10 cellular contexts compared by ENCODE assay signal in genomic region chr2:118492335-118492734, GRCh38.
A peak's percentile ranks its signal among the peaks of the same experiment; 100 is the strongest.
DNase-seq lines count a peak whose midpoint lies in the region; ATAC-seq and TF ChIP-seq lines count a peak whose summit lies in the region.
"Had no signal": no experiment of that assay in that cellular context is flagged by ENCODE, and none has a peak within 500 bp of the region (broad histone marks: within the 10 kb centered on the region; RNA-seq: fewer than 3 reads in every experiment).

No MANE protein-coding gene starts in this region.

- peaks cover 4% of the 10 kb centered on the region for H3K27me3 Mint-ChIP-seq in activated CD8-positive, alpha-beta T cell treated with anti-CD3 and anti-CD28 coated beads for 36 hours
- no peaks in the 10 kb centered on the region for H3K27me3 Mint-ChIP-seq in activated CD8-positive, alpha-beta T cell treated with anti-CD3 and anti-CD28 coated beads, Interleukin-2, amount 10 ng/mL, durations not matched to agents 7 days and 5 days (ENCODE audit: low read depth)
- H3K27me3 Mint-ChIP-seq in T-cell: peaks cover 2 to 8% of the 10 kb centered on the region in 2 donors
- H3K27me3 Mint-ChIP-seq: activated CD8-positive, alpha-beta memory T cell treated with anti-CD3 and anti-CD28 coated beads, Interleukin-2, amount 10 ng/mL, durations not matched to agents 7 days and 5 days had no signal

- H3K36me3 Mint-ChIP-seq in activated CD8-positive, alpha-beta T cell treated with anti-CD3 and anti-CD28 coated beads for 36 hours (ENCODE audit: low read depth): no peaks in the 10 kb centered on the region
- no peaks in the 10 kb centered on the region for H3K36me3 Mint-ChIP-seq in activated CD8-positive, alpha-beta T cell treated with anti-CD3 and anti-CD28 coated beads, Interleukin-2, amount 10 ng/mL, durations not matched to agents 7 days and 5 days (ENCODE audit: low read depth)
- no peaks in the 10 kb centered on the region for H3K36me3 Mint-ChIP-seq in T-cell
- H3K36me3 Mint-ChIP-seq: activated CD8-positive, alpha-beta memory T cell treated with anti-CD3 and anti-CD28 coated beads, Interleukin-2, amount 10 ng/mL, durations not matched to agents 7 days and 5 days had no signal

- H3K4me3 ChIP-seq in fibroblast of pulmonary artery (replicated peaks; ENCODE audit: low read depth, low read length) (no peak overlapping the region), upper lobe of right lung (no peak overlapping the region)

- no peak overlapping the region for H3K27ac ChIP-seq in upper lobe of right lung

- H3K27me3 ChIP-seq in upper lobe of right lung: no peaks in the 10 kb centered on the region

- DNase-seq in activated CD8-positive, alpha-beta T cell treated with anti-CD3 and anti-CD28 coated beads for 36 hours: no peak
- no peak for DNase-seq in activated CD8-positive, alpha-beta T cell treated with anti-CD3 and anti-CD28 coated beads, Interleukin-2, amount 10 ng/mL, durations not matched to agents 7 days and 5 days
- DNase-seq in RKO (ENCODE audit: low spot score) (peak; percentile 6), fibroblast of pulmonary artery (ENCODE audit: low read depth) (peak; percentile 61), upper lobe of right lung (no peak), hippocampal formation (lab: John Stamatoyannopoulos, UW) (no peak), T-cell (no peak), A172 (ENCODE audit: low spot score) (no peak)
- DNase-seq: activated CD8-positive, alpha-beta memory T cell treated with anti-CD3 and anti-CD28 coated beads, Interleukin-2, amount 10 ng/mL, durations not matched to agents 7 days and 5 days; cerebellar nuclear complex had no signal

- TF ChIP-seq CTCF in activated CD8-positive, alpha-beta T cell treated with anti-CD3 and anti-CD28 coated beads for 36 hours (IDR thresholded peaks at IDR 0.05): peak; percentile 33
- TF ChIP-seq CTCF in fibroblast of pulmonary artery (IDR thresholded peaks at IDR 0.05; ENCODE audit: low read length, missing control alignments): peak; percentile 53
- TF ChIP-seq CTCF in upper lobe of right lung (IDR thresholded peaks at IDR 0.05): peak; percentile 10

- POLR2A ChIA-PET in activated CD8-positive, alpha-beta T cell treated with anti-CD3 and anti-CD28 coated beads for 36 hours (lab: Charles Lee): no interaction called here
- POLR2A ChIA-PET in activated CD8-positive, alpha-beta T cell treated with anti-CD3 and anti-CD28 coated beads, Interleukin-2, amount 10 ng/mL, durations not matched to agents 7 days and 5 days (lab: Charles Lee): no interaction called here
- POLR2A ChIA-PET in T-cell (lab: Charles Lee): no interaction called here

- H3K4me1 ChIP-seq in upper lobe of right lung: no peaks in the 10 kb centered on the region

- no peak for ATAC-seq in activated CD8-positive, alpha-beta T cell treated with anti-CD3 and anti-CD28 coated beads for 36 hours
- ATAC-seq in activated CD8-positive, alpha-beta T cell treated with anti-CD3 and anti-CD28 coated beads, Interleukin-2, amount 10 ng/mL, durations not matched to agents 7 days and 5 days: no peak
- no peak for ATAC-seq in upper lobe of right lung
- no peak for ATAC-seq in T-cell (replicated peaks in 1 of 4)
- ATAC-seq: activated CD8-positive, alpha-beta memory T cell treated with anti-CD3 and anti-CD28 coated beads, Interleukin-2, amount 10 ng/mL, durations not matched to agents 7 days and 5 days had no signal

- intact Hi-C loops in activated CD8-positive, alpha-beta T cell treated with anti-CD3 and anti-CD28 coated beads for 36 hours (cut with micrococcal nuclease): no loop called here
- intact Hi-C loops in upper lobe of right lung (cut with DNase I): no loop called here

- no peaks in the 10 kb centered on the region for H3K4me1 Mint-ChIP-seq in activated CD8-positive, alpha-beta T cell treated with anti-CD3 and anti-CD28 coated beads for 36 hours (ENCODE audit: low read depth)
- no peaks in the 10 kb centered on the region for H3K4me1 Mint-ChIP-seq in activated CD8-positive, alpha-beta T cell treated with anti-CD3 and anti-CD28 coated beads, Interleukin-2, amount 10 ng/mL, durations not matched to agents 7 days and 5 days (ENCODE audit: low read depth)
- H3K4me1 Mint-ChIP-seq in T-cell: no peaks in the 10 kb centered on the region
- H3K4me1 Mint-ChIP-seq: activated CD8-positive, alpha-beta memory T cell treated with anti-CD3 and anti-CD28 coated beads, Interleukin-2, amount 10 ng/mL, durations not matched to agents 7 days and 5 days had no signal

- peaks cover 5% of the 10 kb centered on the region for H3K9me3 Mint-ChIP-seq in activated CD8-positive, alpha-beta T cell treated with anti-CD3 and anti-CD28 coated beads for 36 hours
- peaks cover 5% of the 10 kb centered on the region for H3K9me3 Mint-ChIP-seq in activated CD8-positive, alpha-beta T cell treated with anti-CD3 and anti-CD28 coated beads, Interleukin-2, amount 10 ng/mL, durations not matched to agents 7 days and 5 days (ENCODE audit: insufficient read depth)
- H3K9me3 Mint-ChIP-seq in T-cell: peaks cover 5 to 6% (median 5%) of the 10 kb centered on the region in 3 donors

- H3K4me3 Mint-ChIP-seq in activated CD8-positive, alpha-beta T cell treated with anti-CD3 and anti-CD28 coated beads for 36 hours: no peak overlapping the region
- no peak overlapping the region for H3K4me3 Mint-ChIP-seq in activated CD8-positive, alpha-beta T cell treated with anti-CD3 and anti-CD28 coated beads, Interleukin-2, amount 10 ng/mL, durations not matched to agents 7 days and 5 days
- no peak overlapping the region for H3K4me3 Mint-ChIP-seq in T-cell
- H3K4me3 Mint-ChIP-seq: activated CD8-positive, alpha-beta memory T cell treated with anti-CD3 and anti-CD28 coated beads, Interleukin-2, amount 10 ng/mL, durations not matched to agents 7 days and 5 days had no signal

- no peaks in the 10 kb centered on the region for H3K9me3 ChIP-seq in upper lobe of right lung

- no peak overlapping the region for H3K27ac Mint-ChIP-seq in activated CD8-positive, alpha-beta T cell treated with anti-CD3 and anti-CD28 coated beads for 36 hours
- no peak overlapping the region for H3K27ac Mint-ChIP-seq in activated CD8-positive, alpha-beta T cell treated with anti-CD3 and anti-CD28 coated beads, Interleukin-2, amount 10 ng/mL, durations not matched to agents 7 days and 5 days
- no peak overlapping the region for H3K27ac Mint-ChIP-seq in T-cell
- H3K27ac Mint-ChIP-seq: activated CD8-positive, alpha-beta memory T cell treated with anti-CD3 and anti-CD28 coated beads, Interleukin-2, amount 10 ng/mL, durations not matched to agents 7 days and 5 days had no signal

- CTCF ChIA-PET in activated CD8-positive, alpha-beta T cell treated with anti-CD3 and anti-CD28 coated beads for 36 hours (lab: Charles Lee): interaction anchor here (0.7 to 3.4 kb wide), 5 partner anchors 181 to 446 kb away, joined by 3 to 17 read pairs (median 3); no protein-coding TSS in a partner anchor
- CTCF ChIA-PET in activated CD8-positive, alpha-beta T cell treated with anti-CD3 and anti-CD28 coated beads, Interleukin-2, amount 10 ng/mL, durations not matched to agents 7 days and 5 days (lab: Charles Lee): interaction anchor here (1.9 kb wide), 1 partner anchor 363 kb away, joined by 5 read pairs; no protein-coding TSS in a partner anchor
- CTCF ChIA-PET in T-cell (lab: Charles Lee): no interaction called here

- H3K36me3 ChIP-seq in upper lobe of right lung: no peaks in the 10 kb centered on the region

Comparison
In these comparisons a context has a peak if more than half of its experiments do, and no peak if none do; other contexts are left out.
1. DNase-seq: peak in RKO (single experiment) and fibroblast of pulmonary artery (single experiment); none in activated CD8-positive, alpha-beta T cell treated with anti-CD3 and anti-CD28 coated beads for 36 hours (single experiment), activated CD8-positive, alpha-beta T cell treated with anti-CD3 and anti-CD28 coated beads, Interleukin-2, amount 10 ng/mL, durations not matched to agents 7 days and 5 days (single experiment), upper lobe of right lung (single experiment), hippocampal formation (0 of 2), T-cell (0 of 34) and A172 (single experiment).
2. CTCF ChIA-PET loops: an anchor here in activated CD8-positive, alpha-beta T cell treated with anti-CD3 and anti-CD28 coated beads for 36 hours (0.7 to 3.4 kb wide) and activated CD8-positive, alpha-beta T cell treated with anti-CD3 and anti-CD28 coated beads, Interleukin-2, amount 10 ng/mL, durations not matched to agents 7 days and 5 days (1.9 kb wide); none called in T-cell.
3. Peak in every context shown above with its lines, with median percentiles within 50 percentile points of each other: CTCF ChIP-seq.